Comparison of ENCODE assay signal across 10 cellular contexts in the genomic region with DNA sequence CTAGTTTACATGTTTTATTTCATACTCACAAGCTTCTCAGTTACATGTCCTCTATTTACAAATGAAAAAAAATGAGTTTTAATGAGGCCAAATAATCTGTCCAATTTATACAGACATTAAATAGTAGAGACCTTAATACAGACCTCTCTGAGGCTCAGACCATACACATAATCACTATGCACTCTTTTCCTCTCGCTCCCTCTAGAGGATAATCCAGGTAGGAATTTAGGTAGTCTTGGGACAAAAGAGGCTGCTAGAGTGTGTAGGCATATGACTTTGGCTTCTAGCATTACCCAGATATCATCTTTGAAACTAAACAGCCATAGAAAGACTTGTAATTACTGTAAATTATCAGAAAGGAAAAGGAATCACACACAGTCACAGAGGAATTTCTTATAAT.
DNase-seq lines count a peak whose midpoint lies in the region; TF ChIP-seq lines count a peak whose summit lies in the region.
"Had no signal": no experiment of that assay in that cellular context is flagged by ENCODE, and none has a peak within 500 bp of the region (broad histone marks: within the 10 kb centered on the region; RNA-seq: fewer than 3 reads in every experiment).

No MANE protein-coding gene starts in this region.

- H2AK5ac ChIP-seq in trophoblast cell (ENCODE audit: low read length), result no peak overlapping the region

- H2BK5ac ChIP-seq in trophoblast cell (ENCODE audit: low read depth, low read length, poor library complexity), result no peak overlapping the region

- H3K9ac ChIP-seq in trophoblast cell (ENCODE audit: low read length), result no peak overlapping the region

- H3K23ac ChIP-seq in trophoblast cell (ENCODE audit: low read length), result no peak overlapping the region

- H3K27ac ChIP-seq in trophoblast cell (ENCODE audit: low read depth, low read length) (no peak overlapping the region), stomach (no peak overlapping the region)
- H3K27ac ChIP-seq: SJSA1 had no signal

- no peak overlapping the region for H3K14ac ChIP-seq in trophoblast cell (ENCODE audit: low read length)

- H2BK120ac ChIP-seq in trophoblast cell (ENCODE audit: insufficient read depth, low read length, poor library complexity), result no peak overlapping the region

- no peak overlapping the region for H4K12ac ChIP-seq in trophoblast cell (ENCODE audit: low read depth, low read length)

- no peaks in the 10 kb centered on the region for H3K4me1 ChIP-seq in trophoblast cell (ENCODE audit: control insufficient read depth in 1 of 2, insufficient read depth in 2 of 2, low read length in 2 of 2)
- no peaks in the 10 kb centered on the region for H3K4me1 ChIP-seq in stomach
- H3K4me1 ChIP-seq: SJSA1 had no signal

- no peak overlapping the region for H3K4me2 ChIP-seq in trophoblast cell (ENCODE audit: low read length)

- TF ChIP-seq CTCF in stomach (IDR thresholded peaks at IDR 0.05), result peak in 2 of 7 experiments; percentile 8 to 19

- no peak overlapping the region for H2BK12ac ChIP-seq in trophoblast cell (ENCODE audit: low read length)

- H3K18ac ChIP-seq in trophoblast cell (ENCODE audit: low read length), result no peak overlapping the region

- no peaks in the 10 kb centered on the region for H3K79me1 ChIP-seq in trophoblast cell (ENCODE audit: low read length)

- H3K36me3 ChIP-seq in trophoblast cell (ENCODE audit: control insufficient read depth in 1 of 2, insufficient read depth in 2 of 2, low read length in 2 of 2) (no peaks in the 10 kb centered on the region), stomach (no peaks in the 10 kb centered on the region)
- H3K36me3 ChIP-seq: SJSA1 had no signal

- H3K4me3 ChIP-seq in trophoblast cell (ENCODE audit: low read depth, low read length), result no peak overlapping the region
- H3K4me3 ChIP-seq in stomach, result no peak overlapping the region
- H3K4me3 ChIP-seq: SJSA1 had no signal

- no peak for TF ChIP-seq EP300 in stomach (IDR thresholded peaks at IDR 0.05)

- H2AFZ ChIP-seq in trophoblast cell (ENCODE audit: insufficient read depth, low read length, poor library complexity), result no peak overlapping the region

- no peak for TF ChIP-seq POLR2A in stomach (IDR thresholded peaks at IDR 0.05)

- intact Hi-C loops in stomach (cut with DNase I; ENCODE audit: low total_unique reads), result no loop called here

- WGBS in trophoblast cell (ENCODE audit: extremely low coverage, insufficient coverage, insufficient read length), result no CpG with 5 or more reads among the region's 1 CpG
- WGBS in stomach, 5 donors, result 3 to 19% (median 16%) methylated on average over 1 of the region's 1 CpG

- no peak overlapping the region for H3K4ac ChIP-seq in trophoblast cell (ENCODE audit: low read depth, low read length)

- H4K8ac ChIP-seq in trophoblast cell (ENCODE audit: low read depth, low read length), result no peak overlapping the region

- no peaks in the 10 kb centered on the region for H3K79me2 ChIP-seq in trophoblast cell (ENCODE audit: control insufficient read depth, insufficient read depth, low read length, poor library complexity)

- no peaks in the 10 kb centered on the region for H3K9me3 ChIP-seq in trophoblast cell (ENCODE audit: insufficient read depth, low read depth, low read length)
- H3K9me3 ChIP-seq in stomach, result no peaks in the 10 kb centered on the region
- H3K9me3 ChIP-seq: SJSA1 had no signal

- no peak overlapping the region for H4K91ac ChIP-seq in trophoblast cell (ENCODE audit: low read depth, low read length)

- H3K27me3 ChIP-seq in trophoblast cell (ENCODE audit: insufficient read depth, low read length) (no peaks in the 10 kb centered on the region), stomach (no peaks in the 10 kb centered on the region)
- H3K27me3 ChIP-seq: SJSA1 had no signal

- peak; percentile 4 for DNase-seq in NCI-H187 treated with DMSO at 0.1 percent for 48 hours (lab: John Stamatoyannopoulos, UW)
- no peak for DNase-seq in NCI-H187 (lab: John Stamatoyannopoulos, UW)
- peak; percentile 39 for DNase-seq in NCI-H226
- peak; percentile 5 to 50 for DNase-seq in dermis microvascular lymphatic vessel endothelial cell (ENCODE audit: low read depth in 2 of 2)
- peak; percentile 16 to 62 for DNase-seq in trophoblast cell
- DNase-seq in OCI-M2 (lab: John Stamatoyannopoulos, UW; ENCODE audit: unreplicated experiment), result no peak
- no peak for DNase-seq in stomach
- no peak for DNase-seq in 8988T
- DNase-seq: CD4-positive, CD25-positive, alpha-beta regulatory T cell had no signal

Comparison
In these comparisons a context has a peak if more than half of its experiments do, and no peak if none do; other contexts are left out.
1. DNase-seq: peak in NCI-H187 treated with DMSO at 0.1 percent for 48 hours (single experiment), NCI-H226 (single experiment), dermis microvascular lymphatic vessel endothelial cell (2 of 2) and trophoblast cell (2 of 2); none in NCI-H187 (0 of 2), OCI-M2 (single experiment), stomach (single experiment) and 8988T (single experiment).